Comparison of ENCODE assay signal across 13 cellular contexts in genomic region chr11:108218912-108219783, GRCh38. TPM values are rescaled to one million over a fixed set of nuclear protein-coding genes. Genes with fewer than 3 reads are reported as not detected.
DNase-seq lines count a peak whose midpoint lies in the region; ATAC-seq and TF ChIP-seq lines count a peak whose summit lies in the region.
"Had no signal": no experiment of that assay in that cellular context is flagged by ENCODE, and none has a peak within 500 bp of the region (broad histone marks: within the 10 kb centered on the region; RNA-seq: fewer than 3 reads in every experiment).

No MANE protein-coding gene starts in this region.

- ATAC-seq in activated CD8-positive, alpha-beta T cell treated with anti-CD3 and anti-CD28 coated beads for 36 hours: no peak
- no peak for ATAC-seq in GM18519 (IDR thresholded peaks at IDR 0.05; ENCODE audit: low FRiP score, unreplicated experiment)
- ATAC-seq: natural killer cell, sciatic nerve had no signal

- H3K56ac ChIP-seq in mesendoderm (ENCODE audit: low read length): peak overlapping the region; percentile 71

- H2AFZ ChIP-seq in Karpas-422 (ENCODE audit: low read length): no peak overlapping the region

- intact Hi-C loops in activated CD8-positive, alpha-beta T cell treated with anti-CD3 and anti-CD28 coated beads for 36 hours (cut with micrococcal nuclease): no loop called here

- no peak overlapping the region for H3K4ac ChIP-seq in mesendoderm (ENCODE audit: low read depth, low read length)

- peaks cover under 1% of the 10 kb centered on the region for H3K36me3 ChIP-seq in CD8-positive, alpha-beta memory T cell (ENCODE audit: insufficient read depth, low read length)
- H3K36me3 ChIP-seq in Karpas-422 (ENCODE audit: insufficient read depth, low read length): peaks cover 61% of the 10 kb centered on the region
- H3K36me3 ChIP-seq in mesendoderm (ENCODE audit: control insufficient read depth, insufficient read depth, low read length): no peaks in the 10 kb centered on the region

- H3K27me3 ChIP-seq in CD8-positive, alpha-beta memory T cell (ENCODE audit: insufficient read depth, low read length, poor library complexity, severe bottlenecking): no peaks in the 10 kb centered on the region
- H3K27me3 ChIP-seq in Karpas-422 (ENCODE audit: low read length): no peaks in the 10 kb centered on the region
- no peaks in the 10 kb centered on the region for H3K27me3 ChIP-seq in mesendoderm (ENCODE audit: insufficient read depth, low read length, poor library complexity)

- H3K9me3 Mint-ChIP-seq in CD8-positive, alpha-beta memory T cell: no peaks in the 10 kb centered on the region
- no peaks in the 10 kb centered on the region for H3K9me3 Mint-ChIP-seq in activated CD8-positive, alpha-beta T cell treated with anti-CD3 and anti-CD28 coated beads for 36 hours
- H3K9me3 Mint-ChIP-seq: natural killer cell had no signal

- no CpG with 5 or more reads among the region's 7 CpGs for WGBS in mesendoderm (ENCODE audit: extremely low coverage, insufficient coverage, low lambda C conversion rate)

- H2AK5ac ChIP-seq in mesendoderm (ENCODE audit: low read length): no peak overlapping the region

- H3K4me3 ChIP-seq in CD8-positive, alpha-beta memory T cell (ENCODE audit: low read length): peak overlapping the region; percentile 7
- H3K4me3 ChIP-seq in Karpas-422 (ENCODE audit: low read length) (no peak overlapping the region), mesendoderm (ENCODE audit: low read length) (no peak overlapping the region)

- H3K27me3 Mint-ChIP-seq in CD8-positive, alpha-beta memory T cell: no peaks in the 10 kb centered on the region
- no peaks in the 10 kb centered on the region for H3K27me3 Mint-ChIP-seq in activated CD8-positive, alpha-beta T cell treated with anti-CD3 and anti-CD28 coated beads for 36 hours

- no peak overlapping the region for H4K5ac ChIP-seq in mesendoderm (ENCODE audit: low read length)

- H3K36me3 Mint-ChIP-seq in CD8-positive, alpha-beta memory T cell: peaks cover 0 to 56% (median 13%) of the 10 kb centered on the region in 3 donors
- H3K36me3 Mint-ChIP-seq in activated CD8-positive, alpha-beta T cell treated with anti-CD3 and anti-CD28 coated beads for 36 hours (ENCODE audit: low read depth): peaks cover 56% of the 10 kb centered on the region
- H3K36me3 Mint-ChIP-seq: natural killer cell had no signal

- no peak for TF ChIP-seq CTCF in activated CD8-positive, alpha-beta T cell treated with anti-CD3 and anti-CD28 coated beads for 36 hours (IDR thresholded peaks at IDR 0.05)

- H2BK120ac ChIP-seq in mesendoderm (ENCODE audit: low read depth, low read length): no peak overlapping the region

- H3K4me3 Mint-ChIP-seq in CD8-positive, alpha-beta memory T cell: peak overlapping the region in 6 of 7 donors; percentile 32 to 62 (median 54)
- H3K4me3 Mint-ChIP-seq in activated CD8-positive, alpha-beta T cell treated with anti-CD3 and anti-CD28 coated beads for 36 hours: no peak overlapping the region
- H3K4me3 Mint-ChIP-seq: natural killer cell had no signal

- H4K8ac ChIP-seq in mesendoderm (ENCODE audit: low read depth, low read length): no peak overlapping the region

- no peak overlapping the region for H2BK5ac ChIP-seq in mesendoderm (ENCODE audit: low read length)

- no peaks in the 10 kb centered on the region for H3K9me3 ChIP-seq in CD8-positive, alpha-beta memory T cell (ENCODE audit: low read length)
- H3K9me3 ChIP-seq in Karpas-422 (ENCODE audit: low read length): no peaks in the 10 kb centered on the region

- no peak overlapping the region for H3K18ac ChIP-seq in mesendoderm (ENCODE audit: low read length)

- peaks cover 59 to 68% (median 66%) of the 10 kb centered on the region in 3 donors for H3K4me1 Mint-ChIP-seq in CD8-positive, alpha-beta memory T cell
- peaks cover 57% of the 10 kb centered on the region for H3K4me1 Mint-ChIP-seq in activated CD8-positive, alpha-beta T cell treated with anti-CD3 and anti-CD28 coated beads for 36 hours (ENCODE audit: low read depth)

- no peak overlapping the region for H2BK15ac ChIP-seq in mesendoderm (replicated peaks; ENCODE audit: low read depth)

- POLR2A ChIA-PET in CD8-positive, alpha-beta memory T cell (lab: Charles Lee): interaction anchor here (0.6 kb wide), 1 partner anchor 31 kb away, joined by 3 read pairs; no protein-coding TSS in a partner anchor
- POLR2A ChIA-PET in activated CD8-positive, alpha-beta T cell treated with anti-CD3 and anti-CD28 coated beads for 36 hours (lab: Charles Lee): interaction anchor here (0.7 to 1.4 kb wide), 6 partner anchors 12 to 415 kb away, joined by 3 to 5 read pairs (median 4); no protein-coding TSS in a partner anchor

- H3K27ac ChIP-seq in CD8-positive, alpha-beta memory T cell (ENCODE audit: low read depth, low read length): no peak overlapping the region
- H3K27ac ChIP-seq in Karpas-422 (ENCODE audit: low read length) (no peak overlapping the region), mesendoderm (ENCODE audit: low read depth, low read length) (no peak overlapping the region)
- H3K27ac ChIP-seq: epithelial cell of prostate had no signal

- DNase-seq in CD8-positive, alpha-beta memory T cell: no peak
- DNase-seq in Karpas-422 (no peak), mesendoderm (peak; percentile 84), HPDE6-E6E7 (ENCODE audit: extremely low spot score) (no peak)
- no peak for DNase-seq in activated CD8-positive, alpha-beta T cell treated with anti-CD3 and anti-CD28 coated beads for 36 hours
- DNase-seq in stimulated activated CD4-positive, alpha-beta T cell treated with anti-CD3 and anti-CD28 coated beads, Interleukin-4, amount 100 ng/mL, for 4 hours: no peak
- DNase-seq: COR-L47, natural killer cell, NCI-H1436, NCI-H446 had no signal

- peaks cover 31% of the 10 kb centered on the region for H4K20me1 ChIP-seq in Karpas-422 (ENCODE audit: insufficient read depth, low read depth, low read length)

- H3K9ac ChIP-seq in Karpas-422 (ENCODE audit: low read length) (no peak overlapping the region), mesendoderm (ENCODE audit: low read length) (no peak overlapping the region)

- H3K4me1 ChIP-seq in CD8-positive, alpha-beta memory T cell (ENCODE audit: insufficient read depth, low read length): peaks cover 63% of the 10 kb centered on the region
- peaks cover 26% of the 10 kb centered on the region for H3K4me1 ChIP-seq in Karpas-422 (ENCODE audit: low read length)
- H3K4me1 ChIP-seq in mesendoderm (ENCODE audit: control insufficient read depth, low read depth, low read length): peaks cover 10% of the 10 kb centered on the region

- H3K23ac ChIP-seq in mesendoderm (ENCODE audit: low read length): no peak overlapping the region

- H3K27ac Mint-ChIP-seq in CD8-positive, alpha-beta memory T cell: peak overlapping the region in 7 of 8 donors; percentile 0 to 87 (median 75)
- H3K27ac Mint-ChIP-seq in activated CD8-positive, alpha-beta T cell treated with anti-CD3 and anti-CD28 coated beads for 36 hours: peak overlapping the region; percentile 78
- H3K27ac Mint-ChIP-seq: natural killer cell had no signal

- H3K9me2 ChIP-seq in Karpas-422 (replicated peaks; ENCODE audit: insufficient read depth, low read length): no peaks in the 10 kb centered on the region

- H3K79me2 ChIP-seq in Karpas-422 (ENCODE audit: low read length): peaks cover 95% of the 10 kb centered on the region
- H3K79me2 ChIP-seq in mesendoderm (ENCODE audit: control insufficient read depth, insufficient read depth, low read length): peaks cover 55% of the 10 kb centered on the region

- CTCF ChIA-PET in CD8-positive, alpha-beta memory T cell (lab: Charles Lee): interaction anchor here (0.9 to 1.2 kb wide), 3 partner anchors 17 to 21 kb away, joined by 3 read pairs; no protein-coding TSS in a partner anchor
- CTCF ChIA-PET in activated CD8-positive, alpha-beta T cell treated with anti-CD3 and anti-CD28 coated beads for 36 hours (lab: Charles Lee): interaction anchor here (0.8 to 1.1 kb wide), 2 partner anchors 63 to 210 kb away, joined by 3 read pairs; partner anchors contain the start of gene CUL5

- H3K4me2 ChIP-seq in Karpas-422 (ENCODE audit: low read depth, low read length, poor library complexity, severe bottlenecking) (peak overlapping the region; percentile 85), mesendoderm (ENCODE audit: low read length) (no peak overlapping the region)

- H3K79me1 ChIP-seq in mesendoderm (ENCODE audit: low read length): peaks cover 11% of the 10 kb centered on the region

RNA-seq across cellular contexts. Expression of gene NPAT, which starts 3.3 kb away (rescaled TPM):
- total RNA-seq in CD8-positive, alpha-beta memory T cell: 10 to 100 TPM; 38.9 to 39.7 TPM
- 39.6 TPM for polyA plus RNA-seq in CD8-positive, alpha-beta memory T cell
- total RNA-seq in Karpas-422 (2014; rRNA removed; shearing (Covaris generic); ENCODE audit: low replicate concordance): 42.5 and 77.1 TPM in 2 replicates
- total RNA-seq in activated CD8-positive, alpha-beta T cell treated with anti-CD3 and anti-CD28 coated beads for 36 hours: 10 to 100 TPM; 32.1 to 37.1 TPM
- 14.4 TPM for polyA plus RNA-seq in mesendoderm (2013, experiment 1 of 2)
- polyA plus RNA-seq in mesendoderm (2013, experiment 2 of 2): 13.2 TPM

RNA-seq across cellular contexts. Expression of gene ATM, which starts 3.7 kb away (rescaled TPM):
- 10 to 100 TPM; 76.0 to 77.1 TPM for total RNA-seq in CD8-positive, alpha-beta memory T cell
- 87.1 TPM for polyA plus RNA-seq in CD8-positive, alpha-beta memory T cell
- total RNA-seq in Karpas-422 (2014; rRNA removed; shearing (Covaris generic); ENCODE audit: low replicate concordance): 414 and 529 TPM in 2 replicates
- 10 to 100 TPM; 75.8 to 77.5 TPM for total RNA-seq in activated CD8-positive, alpha-beta T cell treated with anti-CD3 and anti-CD28 coated beads for 36 hours
- polyA plus RNA-seq in mesendoderm (2013, experiment 1 of 2): 14.5 TPM
- polyA plus RNA-seq in mesendoderm (2013, experiment 2 of 2): 15.3 TPM
